ENCODE assay signal across 21 cellular contexts in the genomic region with DNA sequence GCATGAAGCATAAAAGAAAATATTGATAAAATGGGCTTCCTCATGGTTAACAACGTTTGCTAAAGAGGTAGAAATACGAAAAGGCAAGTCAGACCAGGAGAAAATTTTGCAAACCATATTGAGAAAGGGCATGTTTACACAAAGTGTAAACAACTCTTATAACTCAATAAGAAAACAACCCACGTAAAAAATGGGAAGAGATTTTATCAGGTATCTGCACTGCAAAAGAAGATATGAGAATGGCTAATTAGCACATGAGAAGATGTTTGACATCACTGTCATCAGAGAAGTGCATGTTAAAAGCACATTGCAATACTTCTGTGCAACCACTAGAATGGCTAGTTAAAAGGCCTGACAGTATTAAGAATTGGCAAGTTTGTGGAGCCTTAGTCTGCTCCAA.
A peak's percentile ranks its signal among the peaks of the same experiment; 100 is the strongest.
DNase-seq lines count a peak whose midpoint lies in the region; ATAC-seq, FAIRE-seq and TF ChIP-seq lines count a peak whose summit lies in the region.
"Had no signal": no experiment of that assay in that cellular context is flagged by ENCODE, and none has a peak within 500 bp of the region (broad histone marks: within the 10 kb centered on the region; RNA-seq: fewer than 3 reads in every experiment).

No MANE protein-coding gene starts in this region.

- no peak overlapping the region for H2AFZ ChIP-seq in astrocyte (ENCODE audit: low read depth, low read length)

- no peak overlapping the region for H3K4me2 ChIP-seq in astrocyte (ENCODE audit: low read length)
- H3K4me2 ChIP-seq: A549 had no signal

- no peaks in the 10 kb centered on the region for H3K27me3 Mint-ChIP-seq in astrocyte (ENCODE audit: low read depth, unreplicated experiment)
- H3K27me3 Mint-ChIP-seq: CD4-positive, alpha-beta T cell had no signal

- H4K20me1 ChIP-seq in astrocyte (ENCODE audit: insufficient read depth, low read length) = no peaks in the 10 kb centered on the region

- no peaks in the 10 kb centered on the region for H3K79me2 ChIP-seq in astrocyte (ENCODE audit: insufficient read depth, low read length)

- H3K4me1 ChIP-seq in astrocyte (ENCODE audit: insufficient read depth, low read length) (peaks cover 8% of the 10 kb centered on the region), mucosa of descending colon (ENCODE audit: low read depth) (no peaks in the 10 kb centered on the region)
- H3K4me1 ChIP-seq: A549, Caco-2 had no signal

- H3K27ac Mint-ChIP-seq in astrocyte (ENCODE audit: unreplicated experiment) = no peak overlapping the region
- H3K27ac Mint-ChIP-seq: CD4-positive, alpha-beta T cell had no signal

- intact Hi-C loops in mucosa of descending colon (cut with DNase I, micrococcal nuclease) = no loop called here

- H3K36me3 Mint-ChIP-seq in astrocyte (ENCODE audit: low read depth, unreplicated experiment) = peaks cover 4% of the 10 kb centered on the region

- H3K27ac ChIP-seq in astrocyte (ENCODE audit: low read depth, low read length) = no peak overlapping the region
- H3K27ac ChIP-seq: 22Rv1, A549, C4-2B had no signal

- no peak overlapping the region for H3K4me3 Mint-ChIP-seq in astrocyte (ENCODE audit: unreplicated experiment)
- H3K4me3 Mint-ChIP-seq: CD4-positive, alpha-beta T cell had no signal

- no peaks in the 10 kb centered on the region for H3K36me3 ChIP-seq in astrocyte (ENCODE audit: insufficient read depth, low read length)
- no peaks in the 10 kb centered on the region for H3K36me3 ChIP-seq in mucosa of descending colon (ENCODE audit: low read depth)
- H3K36me3 ChIP-seq: HAP-1 had no signal

- no peaks in the 10 kb centered on the region for H3K9me3 ChIP-seq in astrocyte (ENCODE audit: insufficient read depth, low read depth, low read length)
- no peaks in the 10 kb centered on the region for H3K9me3 ChIP-seq in mucosa of descending colon
- H3K9me3 ChIP-seq: A549, Caco-2, HAP-1 had no signal

- DNase-seq in DMS53 (lab: John Stamatoyannopoulos, UW) = peak; percentile 11
- DNase-seq in DMS53 treated with DMSO at 0.1 percent for 48 hours (lab: John Stamatoyannopoulos, UW; ENCODE audit: unreplicated experiment) = no peak
- peak; percentile 24 for DNase-seq in NAMALWA (ENCODE audit: low spot score)
- DNase-seq in astrocyte (ENCODE audit: low read depth) = no peak
- DNase-seq in fibroblast of villous mesenchyme (ENCODE audit: low read depth) = peak; percentile 54
- DNase-seq in GM19239 (ENCODE audit: insufficient read length, low spot score) = no peak
- DNase-seq in mucosa of descending colon = no peak
- no peak for DNase-seq in mesenteric fat pad (ENCODE audit: low spot score)
- DNase-seq: AML-193; Caco-2; CD4-positive, alpha-beta T cell; DMS79 treated with DMSO at 0.1 percent for 48 hours; GF-D8; GOT3 had no signal

- H3K4me1 Mint-ChIP-seq in astrocyte (ENCODE audit: low read depth, unreplicated experiment) = peaks cover 15% of the 10 kb centered on the region

- TF ChIP-seq CTCF in astrocyte (IDR thresholded peaks at IDR 0.05; ENCODE audit: insufficient read depth, low read depth, low read length) = no peak
- peak; percentile 3 for TF ChIP-seq CTCF in fibroblast of villous mesenchyme (IDR thresholded peaks at IDR 0.05; ENCODE audit: insufficient read depth, low read depth, low read length)
- TF ChIP-seq CTCF in mucosa of descending colon (IDR thresholded peaks at IDR 0.05) = no peak

- FAIRE-seq in astrocyte (lab: Jason Lieb, UNC) (peak; percentile 60), GM19239 (lab: Jason Lieb, UNC) (no peak)
- FAIRE-seq: A549, D721Med, GM12891, GM18507 had no signal

- no peak overlapping the region for H3K9ac ChIP-seq in astrocyte (ENCODE audit: low read length)

- no peaks in the 10 kb centered on the region for H3K27me3 ChIP-seq in astrocyte (ENCODE audit: insufficient read depth, low read length)

- H3K4me3 ChIP-seq in astrocyte (ENCODE audit: insufficient read depth, low read depth, low read length) (no peak overlapping the region), fibroblast of villous mesenchyme (ENCODE audit: low read depth, low read length) (no peak overlapping the region), mucosa of descending colon (no peak overlapping the region)
- H3K4me3 ChIP-seq: A549, HAP-1 had no signal

- no peaks in the 10 kb centered on the region for H3K9me3 Mint-ChIP-seq in astrocyte (ENCODE audit: unreplicated experiment)
- H3K9me3 Mint-ChIP-seq: CD4-positive, alpha-beta T cell had no signal

- ATAC-seq in mucosa of descending colon = no peak
- ATAC-seq: A549 had no signal

Comparison
In these comparisons a context has a peak if more than half of its experiments do, and no peak if none do; other contexts are left out.
1. DNase-seq: peak in DMS53 (single experiment), NAMALWA (single experiment) and fibroblast of villous mesenchyme (single experiment); none in DMS53 treated with DMSO at 0.1 percent for 48 hours (single experiment), astrocyte (single experiment), GM19239 (single experiment), mucosa of descending colon (0 of 3) and mesenteric fat pad (single experiment).